In the genomic region with DNA sequence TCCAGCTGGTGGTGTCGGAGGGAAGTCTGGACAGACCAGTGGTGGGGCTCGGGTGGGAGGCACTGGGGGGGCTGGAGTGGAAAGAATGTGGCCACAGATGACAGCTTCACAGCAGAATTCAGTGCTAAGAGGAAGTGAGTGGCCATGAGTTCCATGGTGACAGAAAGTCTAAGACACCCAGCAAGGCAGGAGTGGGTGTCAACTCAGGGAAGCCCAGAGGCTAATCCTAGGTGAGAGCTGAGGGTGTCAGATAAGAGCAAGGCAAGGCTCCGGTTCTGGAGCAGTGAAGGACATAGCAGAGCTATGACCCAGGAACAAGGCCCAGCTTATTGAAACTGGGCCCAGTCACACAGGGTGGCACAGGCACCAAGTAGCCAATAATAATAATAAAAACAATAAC, we compare ENCODE assay signal across 5 cellular contexts. TPM values are rescaled to one million over a fixed set of nuclear protein-coding genes. Genes with fewer than 3 reads are reported as not detected.
"Had no signal": no experiment of that assay in that cellular context is flagged by ENCODE, and none has a peak within 500 bp of the region (broad histone marks: within the 10 kb centered on the region; RNA-seq: fewer than 3 reads in every experiment).

No MANE protein-coding gene starts in this region.

RNA-seq across cellular contexts. Expression of gene RHD, which starts 30.0 kb away (rescaled TPM):
- total RNA-seq: HepG2, IMR-90, M059J, PC-3 had no signal
- polyA plus RNA-seq: HepG2, IMR-90, SK-N-SH had no signal
